ENCODE assay signal across 27 cellular contexts in the genomic region with DNA sequence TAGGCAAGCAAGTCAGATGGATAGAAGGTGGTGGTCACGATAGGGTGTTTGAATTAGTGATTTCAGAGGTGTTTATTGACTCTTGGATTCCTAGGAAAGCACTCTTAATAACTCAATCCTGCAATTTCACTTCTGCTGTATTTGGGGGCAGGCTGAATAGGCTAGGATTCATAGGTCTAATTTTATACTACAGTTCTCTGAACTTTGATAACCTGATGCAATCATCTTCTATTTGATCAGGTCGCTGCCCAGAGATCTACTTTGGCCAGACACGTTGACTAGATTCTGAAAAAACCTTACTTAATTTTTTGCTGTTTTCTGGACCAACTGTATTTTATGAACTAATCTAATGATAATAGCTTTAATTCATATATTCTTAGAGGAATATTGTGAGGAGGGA. TPM values are rescaled to one million over a fixed set of nuclear protein-coding genes. Genes with fewer than 3 reads are reported as not detected.
"Had no signal": no experiment of that assay in that cellular context is flagged by ENCODE, and none has a peak within 500 bp of the region (broad histone marks: within the 10 kb centered on the region; RNA-seq: fewer than 3 reads in every experiment).

No MANE protein-coding gene starts in this region.

- H3K4me1 ChIP-seq: colonic mucosa, esophagus squamous epithelium, heart right ventricle, left ventricle myocardium inferior, lower lobe of right lung had no signal

- H3K9me3 Mint-ChIP-seq: dendritic cell treated with granulocyte-macrophage colony-stimulating factor and Interleukin-4, amounts not matched to agents 40 ng/mL and 50 ng/mL, for 4 days; effector memory CD8-positive, alpha-beta T cell had no signal

- H3K36me3 ChIP-seq: colonic mucosa, esophagus squamous epithelium, gastrocnemius medialis, heart right ventricle, left ventricle myocardium inferior, lower lobe of right lung had no signal

- FAIRE-seq: endometrium, islet of Langerhans, keratinocyte had no signal

- H3K9me3 ChIP-seq: colonic mucosa, esophagus squamous epithelium, gastrocnemius medialis, heart right ventricle, left ventricle myocardium inferior, lower lobe of right lung, mucosa of descending colon had no signal

- H3K27me3 ChIP-seq: colonic mucosa, esophagus squamous epithelium, gastrocnemius medialis had no signal

- H3K4me3 Mint-ChIP-seq: dendritic cell treated with granulocyte-macrophage colony-stimulating factor and Interleukin-4, amounts not matched to agents 40 ng/mL and 50 ng/mL, for 4 days; effector memory CD8-positive, alpha-beta T cell; endodermal cell; mesothelial cell of epicardium; naive B cell had no signal

- H3K36me3 Mint-ChIP-seq: mesothelial cell of epicardium, naive B cell had no signal

- ATAC-seq: effector memory CD8-positive, alpha-beta T cell; esophagus mucosa; gastrocnemius medialis; heart right ventricle; left cardiac atrium; lower lobe of right lung; mucosa of descending colon had no signal

- H3K4me3 ChIP-seq: colonic mucosa, esophagus squamous epithelium, gastrocnemius medialis, heart right ventricle, left ventricle myocardium inferior, lower lobe of right lung, mucosa of descending colon had no signal

- DNase-seq: colonic mucosa; cortex of kidney; effector CD8-positive, alpha-beta T cell; effector memory CD8-positive, alpha-beta T cell; endodermal cell; erythroblast; esophagus squamous epithelium; foreskin melanocyte; gastrocnemius medialis; glutamatergic neuron; heart right ventricle; hippocampal formation; left cardiac atrium; left ventricle myocardium inferior; lower lobe of right lung; mesenchymal stem cell; mucosa of descending colon; naive B cell had no signal

- H3K27ac Mint-ChIP-seq: dendritic cell treated with granulocyte-macrophage colony-stimulating factor and Interleukin-4, amounts not matched to agents 40 ng/mL and 50 ng/mL, for 4 days; effector memory CD8-positive, alpha-beta T cell; endodermal cell; mesothelial cell of epicardium had no signal

- H3K4me1 Mint-ChIP-seq: endodermal cell, mesothelial cell of epicardium, naive B cell had no signal

- H3K27ac ChIP-seq: colonic mucosa, epithelial cell of prostate, esophagus squamous epithelium, gastrocnemius medialis, heart right ventricle, left ventricle myocardium inferior, lower lobe of right lung had no signal

RNA-seq across cellular contexts. Expression of gene XK, which starts 26.4 kb away (rescaled TPM):
- total RNA-seq: glomerular endothelial cell, lung microvascular endothelial cell had no signal
